Comparison of ENCODE assay signal across 1 cellular context in genomic region chr11:65440831-65441499, GRCh38.
TF ChIP-seq lines count a peak whose summit lies in the region.

No MANE protein-coding gene starts in this region.

TF ChIP-seq in GM12878, 131 proteins besides CTCF, POLR2A, EP300 and RAD21 (continued from another document):
- no peak for TF ChIP-seq E4F1 (IDR thresholded peaks at IDR 0.05; ENCODE audit: borderline replicate concordance, partially characterized antibody)
- TF ChIP-seq EZH2 (IDR thresholded peaks at IDR 0.05; ENCODE audit: borderline replicate concordance, control insufficient read depth, low read depth, low read length), result no peak
- TF ChIP-seq POLR2AphosphoS2 (IDR thresholded peaks at IDR 0.05; ENCODE audit: low read depth, low read length), result peak; percentile 90; the same call in 1 of the 2 replicates
- TF ChIP-seq CREM (IDR thresholded peaks at IDR 0.05; ENCODE audit: low read depth), result peak; percentile 78
- TF ChIP-seq IKZF2 (IDR thresholded peaks at IDR 0.05), result peak; percentile 98
- peak; percentile 71; the same call in 1 of the 3 replicates for TF ChIP-seq POU2F2 (IDR thresholded peaks at IDR 0.05; ENCODE audit: borderline replicate concordance, low read depth, low read length)
- TF ChIP-seq ZNF687 (IDR thresholded peaks at IDR 0.05), result peak; percentile 14; the same call in 1 of the 2 replicates
- no peak for TF ChIP-seq LARP7 (IDR thresholded peaks at IDR 0.05)
- no peak for TF ChIP-seq NR2C2 (IDR thresholded peaks at IDR 0.05; ENCODE audit: borderline replicate concordance, control insufficient read depth, insufficient read length, low read depth)
- no peak for TF ChIP-seq PBX3 (IDR thresholded peaks at IDR 0.05; ENCODE audit: insufficient replicate concordance, low read depth, low read length)
- peak; percentile 95 for TF ChIP-seq EED (IDR thresholded peaks at IDR 0.05; ENCODE audit: low read depth)
- TF ChIP-seq SPI1 (IDR thresholded peaks at IDR 0.05; ENCODE audit: borderline replicate concordance, insufficient read depth, low read depth, low read length), result peak; percentile 97
- TF ChIP-seq MEF2B (IDR thresholded peaks at IDR 0.05; ENCODE audit: partially characterized antibody, poor library complexity, severe bottlenecking), result peak; percentile 90
- TF ChIP-seq BHLHE40 (IDR thresholded peaks at IDR 0.05; ENCODE audit: borderline replicate concordance in 1 of 2, low read depth in 2 of 2, low read length in 1 of 2), result peak; percentile 76 to 78; a peak in 3 of 4 replicates
- TF ChIP-seq MAX (IDR thresholded peaks at IDR 0.05; ENCODE audit: low read depth, low read length), result no peak
- TF ChIP-seq ELK1 (IDR thresholded peaks at IDR 0.05; ENCODE audit: low read depth, low read length), result peak; percentile 19; the same call in 1 of the 2 replicates
- TF ChIP-seq DPF2 (IDR thresholded peaks at IDR 0.05), result peak; percentile 84; the same call in 1 of the 2 replicates
- TF ChIP-seq NBN (IDR thresholded peaks at IDR 0.05), result peak; percentile 93; the same call in 1 of the 2 replicates
- peak; percentile 98 for TF ChIP-seq RUNX3 (IDR thresholded peaks at IDR 0.05; ENCODE audit: low read length)
- peak; percentile 90 for TF ChIP-seq MTA3 (IDR thresholded peaks at IDR 0.05; ENCODE audit: borderline replicate concordance, low read length)
- TF ChIP-seq NR2F1 (conservative IDR thresholded peaks at IDR 0.05), result peak; percentile 89
- no peak for TF ChIP-seq MYC (IDR thresholded peaks at IDR 0.05; ENCODE audit: insufficient read depth, insufficient read length, insufficient replicate concordance, low read length, severe bottlenecking)
